1 cellular context compared by ENCODE assay signal in the genomic region with DNA sequence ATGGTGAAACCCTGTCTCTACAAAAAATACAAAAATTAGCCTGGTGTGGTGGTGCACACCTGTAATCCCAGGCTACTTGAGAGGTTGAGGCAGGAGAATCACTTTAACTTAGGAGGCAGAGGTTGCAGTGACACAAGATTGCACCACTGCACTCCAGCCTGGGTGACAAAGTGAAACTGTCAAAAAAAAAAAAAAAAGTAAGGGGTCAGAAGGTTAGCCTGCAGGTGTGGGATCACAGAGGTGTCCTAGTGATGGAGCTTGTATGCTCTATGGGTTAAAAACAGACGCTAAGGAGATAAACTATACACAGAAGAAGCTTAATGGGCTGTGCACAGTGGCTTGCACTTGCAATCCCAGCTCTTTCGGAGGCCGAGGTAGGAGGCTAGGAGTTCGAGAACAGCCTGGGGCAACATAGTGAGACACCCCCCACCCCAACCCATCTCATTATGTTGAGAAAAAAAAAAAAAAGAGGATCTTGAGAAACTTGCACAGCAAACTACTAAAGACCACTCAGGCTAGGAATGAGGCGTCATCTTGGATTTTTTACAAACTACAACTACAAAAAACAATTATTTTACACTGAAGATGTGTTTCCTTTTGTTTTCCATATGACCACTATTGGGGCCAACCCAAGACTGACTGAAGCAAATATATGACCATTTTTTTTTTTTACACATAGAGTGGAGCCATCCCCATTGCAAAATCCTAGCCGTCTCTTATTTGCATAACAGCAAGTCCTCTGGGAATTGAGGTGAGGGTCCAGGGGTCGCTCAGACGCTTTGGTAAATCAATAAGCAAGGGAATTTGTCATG.
A peak's percentile ranks its signal among the peaks of the same experiment; 100 is the strongest.
TF ChIP-seq lines count a peak whose summit lies in the region.

No MANE protein-coding gene starts in this region.

TF ChIP-seq in IMR-90, 13 proteins besides CTCF, POLR2A, EP300 and RAD21:
- no peak for TF ChIP-seq MAZ (IDR thresholded peaks at IDR 0.05; ENCODE audit: borderline replicate concordance, low read depth, low read length)
- no peak for TF ChIP-seq RFX5 (IDR thresholded peaks at IDR 0.05; ENCODE audit: low read depth, low read length)
- TF ChIP-seq SMC3 (IDR thresholded peaks at IDR 0.05; ENCODE audit: low read depth, low read length), result peak; percentile 21; the same call in 1 of the 2 replicates
- no peak for TF ChIP-seq MAFK (IDR thresholded peaks at IDR 0.05; ENCODE audit: low read depth, low read length)
- TF ChIP-seq, protein P1, sequence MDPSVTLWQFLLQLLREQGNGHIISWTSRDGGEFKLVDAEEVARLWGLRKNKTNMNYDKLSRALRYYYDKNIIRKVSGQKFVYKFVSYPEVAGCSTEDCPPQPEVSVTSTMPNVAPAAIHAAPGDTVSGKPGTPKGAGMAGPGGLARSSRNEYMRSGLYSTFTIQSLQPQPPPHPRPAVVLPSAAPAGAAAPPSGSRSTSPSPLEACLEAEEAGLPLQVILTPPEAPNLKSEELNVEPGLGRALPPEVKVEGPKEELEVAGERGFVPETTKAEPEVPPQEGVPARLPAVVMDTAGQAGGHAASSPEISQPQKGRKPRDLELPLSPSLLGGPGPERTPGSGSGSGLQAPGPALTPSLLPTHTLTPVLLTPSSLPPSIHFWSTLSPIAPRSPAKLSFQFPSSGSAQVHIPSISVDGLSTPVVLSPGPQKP (IDR thresholded peaks at IDR 0.05; ENCODE audit: borderline replicate concordance, low read depth, low read length), result no peak
- TF ChIP-seq NFE2L2 (IDR thresholded peaks at IDR 0.05; ENCODE audit: low read depth, low read length), result no peak
- TF ChIP-seq, protein P2, sequence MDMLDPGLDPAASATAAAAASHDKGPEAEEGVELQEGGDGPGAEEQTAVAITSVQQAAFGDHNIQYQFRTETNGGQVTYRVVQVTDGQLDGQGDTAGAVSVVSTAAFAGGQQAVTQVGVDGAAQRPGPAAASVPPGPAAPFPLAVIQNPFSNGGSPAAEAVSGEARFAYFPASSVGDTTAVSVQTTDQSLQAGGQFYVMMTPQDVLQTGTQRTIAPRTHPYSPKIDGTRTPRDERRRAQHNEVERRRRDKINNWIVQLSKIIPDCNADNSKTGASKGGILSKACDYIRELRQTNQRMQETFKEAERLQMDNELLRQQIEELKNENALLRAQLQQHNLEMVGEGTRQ (IDR thresholded peaks at IDR 0.05; ENCODE audit: low read depth, low read length), result peak; percentile 10
- TF ChIP-seq BHLHE40 (IDR thresholded peaks at IDR 0.05; ENCODE audit: low read depth, low read length), result no peak
- TF ChIP-seq RCOR1 (IDR thresholded peaks at IDR 0.05; ENCODE audit: insufficient replicate concordance, low read length), result no peak
- no peak for TF ChIP-seq FOS (IDR thresholded peaks at IDR 0.05; ENCODE audit: low read depth, low read length)
